In genomic region chr22:30635273-30636225, GRCh38 we compare ENCODE assay signal across 1 cellular context.
TF ChIP-seq lines count a peak whose summit lies in the region.

Gene SLC35E4, plus strand, starts transcription at chr22:30635781. Its CDS starts 670 bp downstream, at chr22:30636451.

TF ChIP-seq in K562, 482 proteins besides CTCF, POLR2A, EP300 and RAD21 (continued from another document):
- TF ChIP-seq ZBTB40 (IDR thresholded peaks at IDR 0.05) (peak; percentile 64; the same call in 1 of the 2 replicates), ZBTB40 (CRISPR knock-in tag; IDR thresholded peaks at IDR 0.05) (no peak), MYC (IDR thresholded peaks at IDR 0.05; ENCODE audit: low read depth, low read length) (0 out of 2 replicates have a peak, but pooled peaks have one; percentile 11), MYC (CRISPR knock-in tag; IDR thresholded peaks at IDR 0.05; ENCODE audit: borderline replicate concordance, low read depth) (no peak), E2F5 (CRISPR knock-in tag; IDR thresholded peaks at IDR 0.05) (0 out of 2 replicates have a peak, but pooled peaks have one; percentile 49), ZBTB1 (CRISPR knock-in tag; IDR thresholded peaks at IDR 0.05; ENCODE audit: borderline replicate concordance, low read depth) (peak; percentile 95), TAF15 (IDR thresholded peaks at IDR 0.05; ENCODE audit: low read depth, low read length) (no peak), ZNF740 (CRISPR knock-in tag; IDR thresholded peaks at IDR 0.05) (peak; percentile 89), ZNF740 (tag; IDR thresholded peaks at IDR 0.05) (0 out of 4 replicates have a peak, but pooled peaks of 1 of the 2 experiments have one; percentile 43), EGR1 (conservative IDR thresholded peaks at IDR 0.05) (peak; percentile 81), IFI16 (CRISPR knock-in tag; IDR thresholded peaks at IDR 0.05) (no peak), PTTG1 (tag; IDR thresholded peaks at IDR 0.05; ENCODE audit: low read depth) (no peak), UBTF (IDR thresholded peaks at IDR 0.05; ENCODE audit: borderline replicate concordance in 1 of 2, low read depth in 2 of 2, low read length in 2 of 2) (peak in 1 of 2 experiments; percentile 77; a peak in 1 of 4 replicates), ZNF584 (CRISPR knock-in tag; IDR thresholded peaks at IDR 0.05; ENCODE audit: low read depth) (no peak), RBFOX2 (IDR thresholded peaks at IDR 0.05; ENCODE audit: low read depth, low read length) (peak; percentile 69), PHF8 (IDR thresholded peaks at IDR 0.05; ENCODE audit: borderline replicate concordance, low read length) (peak; percentile 67; the same call in 1 of the 2 replicates), VEZF1 (CRISPR knock-in tag; IDR thresholded peaks at IDR 0.05) (peak; percentile 79), CTCFL (IDR thresholded peaks at IDR 0.05; ENCODE audit: borderline replicate concordance, insufficient read depth, low read depth, low read length, poor library complexity, severe bottlenecking) (peak; percentile 2), GABPB1 (CRISPR knock-in tag; IDR thresholded peaks at IDR 0.05) (0 out of 2 replicates have a peak, but pooled peaks have one; percentile 17), CCNT2 (IDR thresholded peaks at IDR 0.05; ENCODE audit: borderline replicate concordance, extremely low read depth, insufficient read length, low read depth, low read length) (peak; percentile 52), ZFX (CRISPR knock-in tag; IDR thresholded peaks at IDR 0.05) (peak; percentile 81), NRF1 (conservative IDR thresholded peaks at IDR 0.05 in 1 of 2, IDR thresholded peaks at IDR 0.05 in 1 of 2) (peak; percentile 70 to 77), FOSL1 (tag; conservative IDR thresholded peaks at IDR 0.05) (0 out of 2 replicates have a peak, but pooled peaks have one; percentile 23), CXXC5 (CRISPR knock-in tag; IDR thresholded peaks at IDR 0.05) (peak; percentile 74), THAP12 (CRISPR knock-in tag; IDR thresholded peaks at IDR 0.05) (0 out of 2 replicates have a peak, but pooled peaks have one; percentile 37), KDM5B (IDR thresholded peaks at IDR 0.05; ENCODE audit: insufficient replicate concordance, low read depth, low read length) (peak; percentile 50), PCBP1 (IDR thresholded peaks at IDR 0.05; ENCODE audit: low read depth, low read length, poor library complexity, severe bottlenecking) (no peak), POLR2G (IDR thresholded peaks at IDR 0.05; ENCODE audit: low read depth, low read length) (peak; percentile 80), SMARCC2 (IDR thresholded peaks at IDR 0.05; ENCODE audit: low read depth) (no peak), ZKSCAN1 (IDR thresholded peaks at IDR 0.05; ENCODE audit: low read depth, low read length) (0 out of 2 replicates have a peak, but pooled peaks have one; percentile 13), GTF2F1 (IDR thresholded peaks at IDR 0.05; ENCODE audit: low read depth, low read length) (no peak), SUPT5H (IDR thresholded peaks at IDR 0.05) (peak; percentile 31; the same call in 1 of the 2 replicates), L3MBTL2 (IDR thresholded peaks at IDR 0.05) (0 out of 2 replicates have a peak, but pooled peaks have one; percentile 22)
